11 cellular contexts compared by ENCODE assay signal in genomic region chr9:134433909-134434895, GRCh38.
DNase-seq lines count a peak whose midpoint lies in the region; ATAC-seq lines count a peak whose summit lies in the region.
"Had no signal": no experiment of that assay in that cellular context is flagged by ENCODE, and none has a peak within 500 bp of the region (broad histone marks: within the 10 kb centered on the region; RNA-seq: fewer than 3 reads in every experiment).

No MANE protein-coding gene starts in this region.

- H3K4me3 ChIP-seq in SJCRH30 (no peak overlapping the region), esophagus (ENCODE audit: low read depth in 1 of 2, low read length in 2 of 2) (no peak overlapping the region), muscle layer of colon (ENCODE audit: low read depth in 1 of 2, low read length in 2 of 2) (peak overlapping the region in 1 of 2 donors; percentile 10), thymus (ENCODE audit: low read length) (no peak overlapping the region)

- peak overlapping the region in 1 of 2 donors; percentile 60 for H3K27ac Mint-ChIP-seq in effector memory CD8-positive, alpha-beta T cell
- no peak overlapping the region for H3K27ac Mint-ChIP-seq in activated T-helper 17 cell treated with anti-CD3 and anti-CD28 coated beads, Interleukin-2, amount 50 U/mL, for 72 hours
- H3K27ac Mint-ChIP-seq: memory B cell had no signal

- DNase-seq in SJCRH30, result no peak
- no peak for DNase-seq in medulla oblongata (ENCODE audit: extremely low spot score)
- no peak for DNase-seq in effector memory CD8-positive, alpha-beta T cell
- DNase-seq in iPS-NIHi11 (ENCODE audit: low spot score), result no peak
- DNase-seq: DND-41; stimulated activated naive CD4-positive, alpha-beta T cell treated with Interleukin-2 at 50 U/mL for 16 hours had no signal

- H3K27me3 ChIP-seq in SJCRH30 (no peaks in the 10 kb centered on the region), esophagus (ENCODE audit: control insufficient read depth in 1 of 2, insufficient read depth in 2 of 2, low read length in 2 of 2) (no peaks in the 10 kb centered on the region), muscle layer of colon (ENCODE audit: control insufficient read depth in 1 of 2, insufficient read depth in 2 of 2, low read length in 2 of 2) (no peaks in the 10 kb centered on the region), thymus (ENCODE audit: control insufficient read depth, insufficient read depth) (no peaks in the 10 kb centered on the region)

- no peak overlapping the region for H3K9ac ChIP-seq in muscle layer of colon (ENCODE audit: low read length)

- no peak overlapping the region for H3K4me3 Mint-ChIP-seq in effector memory CD8-positive, alpha-beta T cell
- H3K4me3 Mint-ChIP-seq in activated T-helper 17 cell treated with anti-CD3 and anti-CD28 coated beads, Interleukin-2, amount 50 U/mL, for 72 hours, result no peak overlapping the region
- H3K4me3 Mint-ChIP-seq: memory B cell had no signal

- peaks cover 4% of the 10 kb centered on the region for H3K36me3 Mint-ChIP-seq in effector memory CD8-positive, alpha-beta T cell (ENCODE audit: insufficient read depth)
- H3K36me3 Mint-ChIP-seq in activated T-helper 17 cell treated with anti-CD3 and anti-CD28 coated beads, Interleukin-2, amount 50 U/mL, for 72 hours (ENCODE audit: low read depth), result peaks cover 16% of the 10 kb centered on the region

- no peaks in the 10 kb centered on the region for H3K27me3 Mint-ChIP-seq in effector memory CD8-positive, alpha-beta T cell
- no peaks in the 10 kb centered on the region for H3K27me3 Mint-ChIP-seq in activated T-helper 17 cell treated with anti-CD3 and anti-CD28 coated beads, Interleukin-2, amount 50 U/mL, for 72 hours
- H3K27me3 Mint-ChIP-seq: memory B cell had no signal

- H3K4me1 ChIP-seq in SJCRH30, result peaks cover 33% of the 10 kb centered on the region
- H3K4me1 ChIP-seq in esophagus (ENCODE audit: control insufficient read depth in 2 of 2, insufficient read depth in 2 of 2, low read length in 1 of 2), result peaks cover 28 to 62% of the 10 kb centered on the region in 2 donors
- peaks cover 59% of the 10 kb centered on the region for H3K4me1 ChIP-seq in muscle layer of colon (ENCODE audit: insufficient read depth, low read length)
- H3K4me1 ChIP-seq in thymus (ENCODE audit: control insufficient read depth, insufficient read depth, low read length), result no peaks in the 10 kb centered on the region

- no peaks in the 10 kb centered on the region for H3K9me3 Mint-ChIP-seq in effector memory CD8-positive, alpha-beta T cell
- H3K9me3 Mint-ChIP-seq in activated T-helper 17 cell treated with anti-CD3 and anti-CD28 coated beads, Interleukin-2, amount 50 U/mL, for 72 hours, result no peaks in the 10 kb centered on the region
- H3K9me3 Mint-ChIP-seq: memory B cell had no signal

- no peak for ATAC-seq in effector memory CD8-positive, alpha-beta T cell (replicated peaks)
- ATAC-seq in activated T-helper 17 cell treated with anti-CD3 and anti-CD28 coated beads, Interleukin-2, amount 50 U/mL, for 72 hours (replicated peaks), result no peak

- H3K4me1 Mint-ChIP-seq in effector memory CD8-positive, alpha-beta T cell (ENCODE audit: low read depth in 2 of 2), result peaks cover 0 to 3% of the 10 kb centered on the region in 2 donors
- H3K4me1 Mint-ChIP-seq in activated T-helper 17 cell treated with anti-CD3 and anti-CD28 coated beads, Interleukin-2, amount 50 U/mL, for 72 hours, result no peaks in the 10 kb centered on the region
- H3K4me1 Mint-ChIP-seq: memory B cell had no signal

- H3K9me3 ChIP-seq in SJCRH30 (replicated peaks), result no peaks in the 10 kb centered on the region
- no peaks in the 10 kb centered on the region for H3K9me3 ChIP-seq in esophagus (ENCODE audit: control insufficient read depth in 2 of 2, insufficient read depth in 1 of 2, low read depth in 1 of 2, low read length in 1 of 2)
- no peaks in the 10 kb centered on the region for H3K9me3 ChIP-seq in muscle layer of colon (ENCODE audit: low read length)
- no peaks in the 10 kb centered on the region for H3K9me3 ChIP-seq in thymus (ENCODE audit: control insufficient read depth)

- H3K27ac ChIP-seq in SJCRH30, result peak overlapping the region; percentile 16; the same call in 1 of the 2 replicates
- peak overlapping the region; percentile 96 for H3K27ac ChIP-seq in esophagus (ENCODE audit: low read depth in 2 of 2, low read length in 1 of 2)
- peak overlapping the region; percentile 68 for H3K27ac ChIP-seq in muscle layer of colon (ENCODE audit: low read depth, low read length)
- peak overlapping the region; percentile 36 for H3K27ac ChIP-seq in thymus (ENCODE audit: low read depth)

- 61 to 62% methylated on average over 26 to 30 of the region's 30 CpGs for WGBS in esophagus, 2 donors
- 95% methylated on average over 30 of the region's 30 CpGs for WGBS in thymus

- no peaks in the 10 kb centered on the region; the same call in 1 of the 2 replicates for H3K36me3 ChIP-seq in SJCRH30
- H3K36me3 ChIP-seq in esophagus (ENCODE audit: control insufficient read depth in 2 of 2, insufficient read depth in 2 of 2, low read length in 1 of 2), result peaks cover 3 to 36% of the 10 kb centered on the region in 2 donors
- peaks cover 27% of the 10 kb centered on the region for H3K36me3 ChIP-seq in muscle layer of colon (ENCODE audit: insufficient read depth, low read length)
- no peaks in the 10 kb centered on the region for H3K36me3 ChIP-seq in thymus (ENCODE audit: control insufficient read depth, insufficient read depth)

Comparison
In these comparisons a context has a peak if more than half of its experiments do, and no peak if none do; other contexts are left out.
1. H3K27ac ChIP-seq: peak in every context shown above with its lines; median percentile 96 in esophagus; 68 in muscle layer of colon; 36 in thymus; 16 in SJCRH30.